Comparison of ENCODE assay signal across 14 cellular contexts in the genomic region with DNA sequence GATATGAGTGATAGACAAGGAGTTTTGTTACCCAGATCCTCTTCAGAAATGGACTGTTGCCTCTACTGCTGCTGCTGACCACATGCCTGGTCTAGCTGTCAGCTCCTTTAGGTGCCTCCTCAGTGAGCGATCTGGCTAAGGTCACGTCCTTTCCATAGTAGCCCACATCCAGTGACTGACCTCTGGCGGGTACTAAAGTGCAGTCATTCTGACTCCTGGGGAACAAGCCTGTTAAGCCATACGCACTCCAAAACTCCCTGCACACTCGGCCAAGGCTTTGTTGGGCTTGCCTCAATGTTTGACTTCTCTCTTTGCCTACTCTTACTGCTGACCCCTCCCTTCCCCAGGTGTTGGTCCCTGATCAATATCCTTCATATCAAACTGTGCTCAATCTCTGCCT.
A peak's percentile ranks its signal among the peaks of the same experiment; 100 is the strongest.
DNase-seq lines count a peak whose midpoint lies in the region; ATAC-seq and TF ChIP-seq lines count a peak whose summit lies in the region.
"Had no signal": no experiment of that assay in that cellular context is flagged by ENCODE, and none has a peak within 500 bp of the region (broad histone marks: within the 10 kb centered on the region; RNA-seq: fewer than 3 reads in every experiment).

No MANE protein-coding gene starts in this region.

- peak; percentile 39 for TF ChIP-seq POLR2A in HCT116 (IDR thresholded peaks at IDR 0.05; ENCODE audit: borderline replicate concordance, extremely low read depth, insufficient read depth, insufficient read length)

- RAD21 ChIA-PET in HCT116 (lab: Charles Lee; ENCODE audit: low non-redundant PET in 1 of 2, low total read pairs in 2 of 2, uncharacterized antibody in 2 of 2, unreplicated experiment in 2 of 2): interaction anchor here in 1 of 2 experiments (1.0 kb wide), 1 partner anchor 688 kb away, joined by 3 read pairs; no protein-coding TSS in a partner anchor

- peak overlapping the region; percentile 50 for H3K4me2 ChIP-seq in HCT116 (ENCODE audit: low read length)
- H3K4me2 ChIP-seq: KMS-11 had no signal

- no TSS peak for BruUV-seq in HCT116 (replicated peaks; lab: Mats Ljungman, UMichigan)

- CTCF ChIA-PET in HCT116 (lab: Charles Lee): interaction anchor here (0.6 kb wide), 1 partner anchor 449 kb away, joined by 3 read pairs; no protein-coding TSS in a partner anchor

- H3K27me3 ChIP-seq in HCT116 (ENCODE audit: insufficient read depth, low read length) (no peaks in the 10 kb centered on the region), RWPE2 (ENCODE audit: insufficient read depth, poor library complexity, severe bottlenecking) (no peaks in the 10 kb centered on the region)

- intact Hi-C loops in HCT116 (cut with micrococcal nuclease): loop anchor here (1.0 to 2.0 kb wide), 6 partner anchors 70 to 870 kb away; no protein-coding TSS in a partner anchor

- H3K9me3 Mint-ChIP-seq in stimulated activated memory B cell treated with anti-CD40 and anti-IgM and Interleukin-4, amounts not matched to agents 10 μg/mL and 1 μg/mL and 100 μg/mL, for 72 hours: no peaks in the 10 kb centered on the region
- H3K9me3 Mint-ChIP-seq: CD8-positive, alpha-beta T cell had no signal

- H3K9me3 ChIP-seq in HCT116 (ENCODE audit: control insufficient read depth in 1 of 2, insufficient read depth in 1 of 2, low read depth in 1 of 2, low read length in 2 of 2): no peaks in the 10 kb centered on the region
- H3K9me3 ChIP-seq in RWPE2 (ENCODE audit: severe bottlenecking): no peaks in the 10 kb centered on the region

- H3K27ac ChIP-seq in HCT116 (ENCODE audit: low read depth, low read length) (peak overlapping the region; percentile 95), RWPE2 (ENCODE audit: poor library complexity, severe bottlenecking) (peak overlapping the region; percentile 99)
- H3K27ac ChIP-seq: KMS-11 had no signal

- peak overlapping the region; percentile 61 for H3K9ac ChIP-seq in HCT116 (ENCODE audit: low read length)
- H3K9ac ChIP-seq: KMS-11 had no signal

- H4K20me1 ChIP-seq in HCT116 (ENCODE audit: insufficient read depth): no peaks in the 10 kb centered on the region

- no peaks in the 10 kb centered on the region for H3K27me3 Mint-ChIP-seq in stimulated activated memory B cell treated with anti-CD40 and anti-IgM and Interleukin-4, amounts not matched to agents 10 μg/mL and 1 μg/mL and 100 μg/mL, for 72 hours

- H3K4me1 Mint-ChIP-seq in stimulated activated memory B cell treated with anti-CD40 and anti-IgM and Interleukin-4, amounts not matched to agents 10 μg/mL and 1 μg/mL and 100 μg/mL, for 72 hours: no peaks in the 10 kb centered on the region

- peak; percentile 63 for TF ChIP-seq RAD21 in HCT116 (IDR thresholded peaks at IDR 0.05; ENCODE audit: low read depth)

- H3K36me3 ChIP-seq in HCT116 (ENCODE audit: control insufficient read depth in 1 of 2, insufficient read depth in 2 of 2, low read length in 2 of 2) (0 out of 4 replicates have a peak, but pooled peaks cover 0 to 4% of the 10 kb centered on the region in 2 experiments), RWPE2 (ENCODE audit: low read depth) (no peaks in the 10 kb centered on the region)

- no peaks in the 10 kb centered on the region for H3K9me2 ChIP-seq in HCT116 (ENCODE audit: insufficient read depth)

- H3K27ac Mint-ChIP-seq in stimulated activated memory B cell treated with anti-CD40 and anti-IgM and Interleukin-4, amounts not matched to agents 10 μg/mL and 1 μg/mL and 100 μg/mL, for 72 hours: no peak overlapping the region
- H3K27ac Mint-ChIP-seq: CD8-positive, alpha-beta T cell had no signal

- no peak overlapping the region for H3K4me3 Mint-ChIP-seq in stimulated activated memory B cell treated with anti-CD40 and anti-IgM and Interleukin-4, amounts not matched to agents 10 μg/mL and 1 μg/mL and 100 μg/mL, for 72 hours
- H3K4me3 Mint-ChIP-seq: CD8-positive, alpha-beta T cell had no signal

- H3K4me3 ChIP-seq in HCT116 (replicated peaks in 1 of 2; ENCODE audit: low read depth in 1 of 2, low read length in 2 of 2) (no peak overlapping the region), RWPE2 (ENCODE audit: severe bottlenecking) (no peak overlapping the region), foreskin fibroblast (ENCODE audit: low read depth in 1 of 2, low read length in 2 of 2) (no peak overlapping the region)

- POLR2A ChIA-PET in HCT116 (lab: Charles Lee): interaction anchor here (0.6 to 2.0 kb wide), 10 partner anchors 19 to 545 kb away, joined by 3 to 11 read pairs (median 4); no protein-coding TSS in a partner anchor

- H3K4me1 ChIP-seq in HCT116 (ENCODE audit: control insufficient read depth in 1 of 2, insufficient read depth in 2 of 2, low read length in 2 of 2) (peaks cover 53 to 61% of the 10 kb centered on the region in 2 experiments), RWPE2 (ENCODE audit: insufficient read depth, poor library complexity, severe bottlenecking) (peaks cover 53% of the 10 kb centered on the region)

- no peaks in the 10 kb centered on the region for H3K36me3 Mint-ChIP-seq in stimulated activated memory B cell treated with anti-CD40 and anti-IgM and Interleukin-4, amounts not matched to agents 10 μg/mL and 1 μg/mL and 100 μg/mL, for 72 hours
- H3K36me3 Mint-ChIP-seq: CD8-positive, alpha-beta T cell had no signal

- no peak overlapping the region for H2AFZ ChIP-seq in HCT116 (ENCODE audit: low read depth, low read length, poor library complexity, severe bottlenecking)

- DNase-seq in HCT116 (ENCODE audit: low read depth, low spot score): peak; percentile 69
- DNase-seq in RWPE2 (ENCODE audit: low spot score): no peak
- DNase-seq in foreskin fibroblast: peak; percentile 27 to 28
- DNase-seq in CD1c-positive myeloid dendritic cell (ENCODE audit: extremely low spot score): no peak
- DNase-seq in cerebellum (ENCODE audit: low spot score): no peak
- DNase-seq in NCI-H2196 treated with DMSO at 0.1 percent for 48 hours (lab: John Stamatoyannopoulos, UW; ENCODE audit: unreplicated experiment): no peak
- DNase-seq: activated gamma-delta T cell; CD8-positive, alpha-beta T cell; GF-D8; NCI-H187; NCI-H748 treated with DMSO at 0.1 percent for 48 hours; SHP77 treated with DMSO at 0.1 percent for 48 hours had no signal

- peaks cover 19% of the 10 kb centered on the region for H3K79me2 ChIP-seq in HCT116 (ENCODE audit: insufficient read depth, low read length)

- ATAC-seq in HCT116: peak; percentile 48
- no peak for ATAC-seq in RWPE2 (ENCODE audit: low read depth)
- peak; percentile 16 for ATAC-seq in stimulated activated memory B cell treated with anti-CD40 and anti-IgM and Interleukin-4, amounts not matched to agents 10 μg/mL and 1 μg/mL and 100 μg/mL, for 72 hours
- ATAC-seq: CD8-positive, alpha-beta T cell had no signal

- peak in 1 of 3 experiments; percentile 15; a peak in 1 of 6 replicates for TF ChIP-seq CTCF in HCT116 (IDR thresholded peaks at IDR 0.05 in 2 of 3, conservative IDR thresholded peaks at IDR 0.05 in 1 of 3; ENCODE audit: borderline replicate concordance in 1 of 3, insufficient read depth in 1 of 3, low read depth in 2 of 3, low read length in 2 of 3)
- no peak for TF ChIP-seq CTCF in RWPE2 (IDR thresholded peaks at IDR 0.05; ENCODE audit: poor library complexity, severe bottlenecking)
- TF ChIP-seq CTCF in foreskin fibroblast (IDR thresholded peaks at IDR 0.05; ENCODE audit: low read depth, low read length): no peak

TF ChIP-seq in HCT116, 20 proteins besides CTCF, POLR2A, EP300 and RAD21 (continues in another document):
- peak; percentile 65 for TF ChIP-seq TCF7L2 (IDR thresholded peaks at IDR 0.05; ENCODE audit: borderline replicate concordance, extremely low read depth, insufficient read depth, insufficient read length)
- no peak for TF ChIP-seq ZFX (IDR thresholded peaks at IDR 0.05)
- TF ChIP-seq, protein P1, sequence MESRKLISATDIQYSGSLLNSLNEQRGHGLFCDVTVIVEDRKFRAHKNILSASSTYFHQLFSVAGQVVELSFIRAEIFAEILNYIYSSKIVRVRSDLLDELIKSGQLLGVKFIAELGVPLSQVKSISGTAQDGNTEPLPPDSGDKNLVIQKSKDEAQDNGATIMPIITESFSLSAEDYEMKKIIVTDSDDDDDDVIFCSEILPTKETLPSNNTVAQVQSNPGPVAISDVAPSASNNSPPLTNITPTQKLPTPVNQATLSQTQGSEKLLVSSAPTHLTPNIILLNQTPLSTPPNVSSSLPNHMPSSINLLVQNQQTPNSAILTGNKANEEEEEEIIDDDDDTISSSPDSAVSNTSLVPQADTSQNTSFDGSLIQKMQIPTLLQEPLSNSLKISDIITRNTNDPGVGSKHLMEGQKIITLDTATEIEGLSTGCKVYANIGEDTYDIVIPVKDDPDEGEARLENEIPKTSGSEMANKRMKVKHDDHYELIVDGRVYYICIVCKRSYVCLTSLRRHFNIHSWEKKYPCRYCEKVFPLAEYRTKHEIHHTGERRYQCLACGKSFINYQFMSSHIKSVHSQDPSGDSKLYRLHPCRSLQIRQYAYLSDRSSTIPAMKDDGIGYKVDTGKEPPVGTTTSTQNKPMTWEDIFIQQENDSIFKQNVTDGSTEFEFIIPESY (IDR thresholded peaks at IDR 0.05; ENCODE audit: extremely low read depth, insufficient replicate concordance, low read length): no peak
- no peak for TF ChIP-seq SRF (IDR thresholded peaks at IDR 0.05; ENCODE audit: low read depth)
- no peak for TF ChIP-seq JUND (IDR thresholded peaks at IDR 0.05)
- TF ChIP-seq SIN3A (IDR thresholded peaks at IDR 0.05; ENCODE audit: low read depth): no peak
- no peak for TF ChIP-seq EGR1 (IDR thresholded peaks at IDR 0.05; ENCODE audit: low read depth)
- no peak for TF ChIP-seq EZH2 (IDR thresholded peaks at IDR 0.05)
- no peak for TF ChIP-seq FOSL1 (IDR thresholded peaks at IDR 0.05; ENCODE audit: low read depth)
- TF ChIP-seq ZNF274 (IDR thresholded peaks at IDR 0.05; ENCODE audit: low read depth, low read length): no peak
- TF ChIP-seq SP1 (IDR thresholded peaks at IDR 0.05; ENCODE audit: low read depth): peak; percentile 11; the same call in 1 of the 2 replicates

Comparison
In these comparisons a context has a peak if more than half of its experiments do, and no peak if none do; other contexts are left out.
1. DNase-seq: peak in HCT116 (single experiment) and foreskin fibroblast (2 of 2); none in RWPE2 (single experiment), CD1c-positive myeloid dendritic cell (single experiment), cerebellum (single experiment) and NCI-H2196 treated with DMSO at 0.1 percent for 48 hours (single experiment).